Comparison of ENCODE assay signal across 9 cellular contexts in genomic region chr16:2028146-2028545, GRCh38. TPM values are rescaled to one million over a fixed set of nuclear protein-coding genes. Genes with fewer than 3 reads are reported as not detected.
DNase-seq lines count a peak whose midpoint lies in the region; ATAC-seq and TF ChIP-seq lines count a peak whose summit lies in the region.
"Had no signal": no experiment of that assay in that cellular context is flagged by ENCODE, and none has a peak within 500 bp of the region (broad histone marks: within the 10 kb centered on the region; RNA-seq: fewer than 3 reads in every experiment).

No MANE protein-coding gene starts in this region.

- peaks cover 16% of the 10 kb centered on the region for H3K4me1 Mint-ChIP-seq in neural progenitor cell
- H3K4me1 Mint-ChIP-seq in activated T-helper 2 cell treated with anti-CD3 and anti-CD28 coated beads, Interferon-gamma antibody, Interleukin-2, Interleukin-4, amounts not matched to agents 10 μg/mL and 5 μg/mL and 100 μg/mL, durations not matched to agents 14 hours and 24 hours and 36 hours (ENCODE audit: low read depth): peaks cover 11% of the 10 kb centered on the region
- H3K4me1 Mint-ChIP-seq in progenitor cell of endocrine pancreas (ENCODE audit: low read depth): peaks cover 1% of the 10 kb centered on the region

- POLR2A ChIA-PET in AG04449 (lab: Yijun Ruan, JAX): interaction anchor here (0.6 to 1.8 kb wide), 3 partner anchors 44 to 127 kb away, joined by 3 to 11 read pairs (median 5); partner anchors contain the start of genes GFER, RPS2 and TRAF7

- no peak overlapping the region for H3K27ac ChIP-seq in KMS-11
- peak overlapping the region in 1 of 2 donors; percentile 26 for H3K27ac ChIP-seq in esophagus (ENCODE audit: low read depth in 2 of 2, low read length in 1 of 2)
- no peak overlapping the region for H3K27ac ChIP-seq in neural progenitor cell

- no peak for TF ChIP-seq CTCF in AG04449 (IDR thresholded peaks at IDR 0.05; ENCODE audit: insufficient read depth, low read length, missing control alignments)
- no peak for TF ChIP-seq CTCF in KMS-11 (conservative IDR thresholded peaks at IDR 0.05; ENCODE audit: low read depth, low read length)
- no peak for TF ChIP-seq CTCF in neural progenitor cell (IDR thresholded peaks at IDR 0.05)
- no peak for TF ChIP-seq CTCF in progenitor cell of endocrine pancreas (IDR thresholded peaks at IDR 0.05; ENCODE audit: unreplicated experiment)

- H3K27me3 Mint-ChIP-seq in neural progenitor cell (ENCODE audit: insufficient read depth, low read depth): peaks cover 13% of the 10 kb centered on the region
- H3K27me3 Mint-ChIP-seq in activated T-helper 2 cell treated with anti-CD3 and anti-CD28 coated beads, Interferon-gamma antibody, Interleukin-2, Interleukin-4, amounts not matched to agents 10 μg/mL and 5 μg/mL and 100 μg/mL, durations not matched to agents 14 hours and 24 hours and 36 hours (ENCODE audit: low read depth): peaks cover 27% of the 10 kb centered on the region
- peaks cover 21% of the 10 kb centered on the region for H3K27me3 Mint-ChIP-seq in progenitor cell of endocrine pancreas

- no peak overlapping the region for H3K9ac ChIP-seq in KMS-11
- no peak overlapping the region for H3K9ac ChIP-seq in neural progenitor cell

- H3K4me1 ChIP-seq in KMS-11 (ENCODE audit: low read depth, poor library complexity, severe bottlenecking) (peaks cover 23% of the 10 kb centered on the region), esophagus (ENCODE audit: control insufficient read depth in 2 of 2, insufficient read depth in 2 of 2, low read length in 1 of 2) (peaks cover 7 to 18% of the 10 kb centered on the region in 2 donors), neural progenitor cell (peaks cover 6% of the 10 kb centered on the region)

- no peaks in the 10 kb centered on the region for H3K36me3 ChIP-seq in KMS-11 (ENCODE audit: insufficient read depth)
- H3K36me3 ChIP-seq in esophagus (ENCODE audit: control insufficient read depth in 2 of 2, insufficient read depth in 2 of 2, low read length in 1 of 2): no peaks in the 10 kb centered on the region
- H3K36me3 ChIP-seq in neural progenitor cell: no peaks in the 10 kb centered on the region

- intact Hi-C loops in activated T-helper 2 cell treated with anti-CD3 and anti-CD28 coated beads, Interferon-gamma antibody, Interleukin-2, Interleukin-4, amounts not matched to agents 10 μg/mL and 5 μg/mL and 100 μg/mL, durations not matched to agents 14 hours and 24 hours and 36 hours (cut with micrococcal nuclease): loop anchor here (10.0 kb wide), 1 partner anchor 227 kb away; the partner anchor contains the start of gene ECI1

- 73 to 75% methylated on average over 3 of the region's 3 CpGs for WGBS in esophagus, 2 donors

- H3K4me3 ChIP-seq in AG04449 (ENCODE audit: low read depth, low read length): peak overlapping the region; percentile 83
- H3K4me3 ChIP-seq in KMS-11 (IDR thresholded peaks at IDR 0.05; ENCODE audit: insufficient read depth, low read depth, low read length): no peak overlapping the region
- peak overlapping the region; percentile 55 to 63 for H3K4me3 ChIP-seq in esophagus (ENCODE audit: low read depth in 1 of 2, low read length in 2 of 2)
- H3K4me3 ChIP-seq in neural progenitor cell: no peak overlapping the region

- H3K9me3 ChIP-seq in esophagus (ENCODE audit: control insufficient read depth in 2 of 2, insufficient read depth in 1 of 2, low read depth in 1 of 2, low read length in 1 of 2) (no peaks in the 10 kb centered on the region), neural progenitor cell (ENCODE audit: low read depth) (no peaks in the 10 kb centered on the region)

- no peak overlapping the region for H2AFZ ChIP-seq in KMS-11 (ENCODE audit: low read depth)
- no peak overlapping the region for H2AFZ ChIP-seq in neural progenitor cell (replicated peaks)

- H3K36me3 Mint-ChIP-seq in neural progenitor cell: no peaks in the 10 kb centered on the region
- H3K36me3 Mint-ChIP-seq in activated T-helper 2 cell treated with anti-CD3 and anti-CD28 coated beads, Interferon-gamma antibody, Interleukin-2, Interleukin-4, amounts not matched to agents 10 μg/mL and 5 μg/mL and 100 μg/mL, durations not matched to agents 14 hours and 24 hours and 36 hours (ENCODE audit: low read depth): no peaks in the 10 kb centered on the region
- no peaks in the 10 kb centered on the region for H3K36me3 Mint-ChIP-seq in progenitor cell of endocrine pancreas (ENCODE audit: insufficient read depth)

- DNase-seq in AG04449 (ENCODE audit: low read depth, low spot score): no peak
- DNase-seq in neural progenitor cell (ENCODE audit: low spot score): no peak
- DNase-seq in activated T-helper 2 cell treated with anti-CD3 and anti-CD28 coated beads, Interferon-gamma antibody, Interleukin-2, Interleukin-4, amounts not matched to agents 10 μg/mL and 5 μg/mL and 100 μg/mL, durations not matched to agents 14 hours and 24 hours and 36 hours (ENCODE audit: low spot score): no peak
- DNase-seq in progenitor cell of endocrine pancreas (ENCODE audit: low spot score, unreplicated experiment): no peak
- DNase-seq: stimulated activated naive CD8-positive, alpha-beta T cell treated with anti-CD3 and anti-CD28 coated beads, Interleukin-15, Interleukin-2, amounts not matched to agents 100 U/mL and 50 U/mL, for 24 hours had no signal

- no peak overlapping the region for H3K27ac Mint-ChIP-seq in neural progenitor cell
- no peak overlapping the region for H3K27ac Mint-ChIP-seq in activated T-helper 2 cell treated with anti-CD3 and anti-CD28 coated beads, Interferon-gamma antibody, Interleukin-2, Interleukin-4, amounts not matched to agents 10 μg/mL and 5 μg/mL and 100 μg/mL, durations not matched to agents 14 hours and 24 hours and 36 hours
- no peak overlapping the region for H3K27ac Mint-ChIP-seq in progenitor cell of endocrine pancreas

- CTCF ChIA-PET in AG04449 (lab: Yijun Ruan, JAX): interaction anchor here (1.0 to 3.1 kb wide), 2 partner anchors 28 to 113 kb away, joined by 6 to 13 read pairs; no protein-coding TSS in a partner anchor

- no peaks in the 10 kb centered on the region for H4K20me1 ChIP-seq in KMS-11 (ENCODE audit: insufficient read depth)
- H4K20me1 ChIP-seq in neural progenitor cell (ENCODE audit: low read depth): peaks cover 5% of the 10 kb centered on the region

- H3K9me3 Mint-ChIP-seq in neural progenitor cell (no peaks in the 10 kb centered on the region), progenitor cell of endocrine pancreas (ENCODE audit: low read depth) (no peaks in the 10 kb centered on the region)
- no peaks in the 10 kb centered on the region for H3K9me3 Mint-ChIP-seq in activated T-helper 2 cell treated with anti-CD3 and anti-CD28 coated beads, Interferon-gamma antibody, Interleukin-2, Interleukin-4, amounts not matched to agents 10 μg/mL and 5 μg/mL and 100 μg/mL, durations not matched to agents 14 hours and 24 hours and 36 hours

- H3K79me2 ChIP-seq in KMS-11 (ENCODE audit: insufficient read depth, low read depth) (no peaks in the 10 kb centered on the region), neural progenitor cell (ENCODE audit: low read depth) (no peaks in the 10 kb centered on the region)

- H3F3A ChIP-seq in neural progenitor cell (ENCODE audit: low read depth): peaks cover 13% of the 10 kb centered on the region

- H3K27me3 ChIP-seq in KMS-11 (ENCODE audit: insufficient read depth, low read depth): peaks cover 17% of the 10 kb centered on the region
- H3K27me3 ChIP-seq in esophagus (ENCODE audit: control insufficient read depth in 1 of 2, insufficient read depth in 2 of 2, low read length in 2 of 2): no peaks in the 10 kb centered on the region
- H3K27me3 ChIP-seq in neural progenitor cell: peaks cover 55% of the 10 kb centered on the region

- H3K4me2 ChIP-seq in KMS-11 (peak overlapping the region; percentile 89; the same call in 1 of the 2 replicates), neural progenitor cell (no peak overlapping the region)

- ATAC-seq in GM19351 (IDR thresholded peaks at IDR 0.05; ENCODE audit: unreplicated experiment) (no peak), GM18907 (IDR thresholded peaks at IDR 0.05; ENCODE audit: unreplicated experiment) (no peak)
- ATAC-seq: stimulated activated naive CD8-positive, alpha-beta T cell treated with anti-CD3 and anti-CD28 coated beads, Interleukin-15, Interleukin-2, amounts not matched to agents 100 U/mL and 50 U/mL, for 24 hours had no signal

- H3K4me3 Mint-ChIP-seq in neural progenitor cell (peak overlapping the region; percentile 67), progenitor cell of endocrine pancreas (ENCODE audit: low read depth) (no peak overlapping the region)
- H3K4me3 Mint-ChIP-seq in activated T-helper 2 cell treated with anti-CD3 and anti-CD28 coated beads, Interferon-gamma antibody, Interleukin-2, Interleukin-4, amounts not matched to agents 10 μg/mL and 5 μg/mL and 100 μg/mL, durations not matched to agents 14 hours and 24 hours and 36 hours (ENCODE audit: low read depth): no peak overlapping the region

RNA-seq across cellular contexts. Expression of gene NHERF2, which starts 1.4 kb away (rescaled TPM):
- polyA plus RNA-seq in esophagus: 10 to 100 TPM; 26.3 to 36.1 TPM
- total RNA-seq in neural progenitor cell (ENCODE audit: low replicate concordance) (3.0 and 9.1 TPM in 2 replicates), progenitor cell of endocrine pancreas (8.4 and 10.3 TPM in 2 replicates)
- 2.3 and 2.6 TPM in 2 replicates for total RNA-seq in activated T-helper 2 cell treated with anti-CD3 and anti-CD28 coated beads, Interferon-gamma antibody, Interleukin-2, Interleukin-4, amounts not matched to agents 10 μg/mL and 5 μg/mL and 100 μg/mL, durations not matched to agents 14 hours and 24 hours and 36 hours

RNA-seq across cellular contexts. Expression of gene NPW, which starts 8.6 kb away (rescaled TPM):
- polyA plus RNA-seq in esophagus: under 1 TPM; 0.22 to 0.53 TPM
- total RNA-seq in neural progenitor cell (ENCODE audit: low replicate concordance) (0.99 TPM in 1 of 2 replicates, not detected in the other), progenitor cell of endocrine pancreas (5.0 and 5.3 TPM in 2 replicates)
- 4.2 and 5.1 TPM in 2 replicates for total RNA-seq in activated T-helper 2 cell treated with anti-CD3 and anti-CD28 coated beads, Interferon-gamma antibody, Interleukin-2, Interleukin-4, amounts not matched to agents 10 μg/mL and 5 μg/mL and 100 μg/mL, durations not matched to agents 14 hours and 24 hours and 36 hours

RNA-seq across cellular contexts. Expression of gene ZNF598, which starts 18.5 kb away (rescaled TPM):
- 10 to 100 TPM; 27.9 to 36.4 TPM for polyA plus RNA-seq in esophagus
- total RNA-seq in neural progenitor cell (ENCODE audit: low replicate concordance) (12.7 and 31.2 TPM in 2 replicates), progenitor cell of endocrine pancreas (41.5 and 43.6 TPM in 2 replicates)
- total RNA-seq in activated T-helper 2 cell treated with anti-CD3 and anti-CD28 coated beads, Interferon-gamma antibody, Interleukin-2, Interleukin-4, amounts not matched to agents 10 μg/mL and 5 μg/mL and 100 μg/mL, durations not matched to agents 14 hours and 24 hours and 36 hours: 82.0 and 83.3 TPM in 2 replicates

RNA-seq across cellular contexts. Expression of gene NTHL1, which starts 19.5 kb away (rescaled TPM):
- polyA plus RNA-seq in esophagus: 10 to 100 TPM; 15.1 to 16.2 TPM
- total RNA-seq in neural progenitor cell (ENCODE audit: low replicate concordance): 26.3 and 43.6 TPM in 2 replicates
- total RNA-seq in activated T-helper 2 cell treated with anti-CD3 and anti-CD28 coated beads, Interferon-gamma antibody, Interleukin-2, Interleukin-4, amounts not matched to agents 10 μg/mL and 5 μg/mL and 100 μg/mL, durations not matched to agents 14 hours and 24 hours and 36 hours: 43.5 and 54.7 TPM in 2 replicates
- 24.2 and 28.1 TPM in 2 replicates for total RNA-seq in progenitor cell of endocrine pancreas

RNA-seq across cellular contexts. Expression of gene TSC2, which starts 19.6 kb away (rescaled TPM):
- polyA plus RNA-seq in esophagus: 10 to 100 TPM; 31.1 to 66.6 TPM
- total RNA-seq in neural progenitor cell (ENCODE audit: low replicate concordance) (55.1 and 63.4 TPM in 2 replicates), progenitor cell of endocrine pancreas (241 and 253 TPM in 2 replicates)
- 89.7 and 92.8 TPM in 2 replicates for total RNA-seq in activated T-helper 2 cell treated with anti-CD3 and anti-CD28 coated beads, Interferon-gamma antibody, Interleukin-2, Interleukin-4, amounts not matched to agents 10 μg/mL and 5 μg/mL and 100 μg/mL, durations not matched to agents 14 hours and 24 hours and 36 hours

Comparison
In these comparisons a context has a peak if more than half of its experiments do, and no peak if none do; other contexts are left out.
1. H3K4me3 ChIP-seq: peak in AG04449 (single experiment) and esophagus (2 of 2); none in KMS-11 (single experiment) and neural progenitor cell (single experiment).